Comparison of ENCODE assay signal across 8 cellular contexts in genomic region chr10:11610855-11611247, GRCh38. TPM values are rescaled to one million over a fixed set of nuclear protein-coding genes. Genes with fewer than 3 reads are reported as not detected.
DNase-seq lines count a peak whose midpoint lies in the region; ATAC-seq and TF ChIP-seq lines count a peak whose summit lies in the region.

No MANE protein-coding gene starts in this region.

- no peak for TF ChIP-seq EP300 in ovary (IDR thresholded peaks at IDR 0.05)

- intact Hi-C loops in ovary (cut with DNase I) = no loop called here

- no peaks in the 10 kb centered on the region for H3K9me3 ChIP-seq in ovary

- H3K27me3 ChIP-seq in ovary = no peaks in the 10 kb centered on the region

- 0% methylated on average over 20 to 40 of the region's 40 CpGs for WGBS in ovary, 3 donors

- H3K4me3 ChIP-seq in NB4 (ENCODE audit: low read depth, low read length) (peak overlapping the region; percentile 72), ovary (peak overlapping the region; percentile 89)

- H3K36me3 ChIP-seq in ovary = no peaks in the 10 kb centered on the region

- DNase-seq in Caki2 (ENCODE audit: low read depth) = peak; percentile 20
- peak; percentile 52 for DNase-seq in NB4 (ENCODE audit: low read depth)
- peak; percentile 37 for DNase-seq in activated naive CD4-positive, alpha-beta T cell treated with anti-CD3 and anti-CD28 coated beads, Interleukin-2, amount 50 U/mL, for 16 hours
- peak; percentile 37 for DNase-seq in globus pallidus (ENCODE audit: low spot score)
- DNase-seq in ovary = peak; percentile 37 to 61 (median 47)
- no peak for DNase-seq in HuH-7.5 (ENCODE audit: low spot score)

- no peak for TF ChIP-seq POLR2A in NB4 (IDR thresholded peaks at IDR 0.05; ENCODE audit: extremely low read depth, insufficient read length)
- TF ChIP-seq POLR2A in ovary (IDR thresholded peaks at IDR 0.05) = no peak

- ATAC-seq in GM21737 (IDR thresholded peaks at IDR 0.05; ENCODE audit: unreplicated experiment) (peak; percentile 15), HG03135 (IDR thresholded peaks at IDR 0.05; ENCODE audit: unreplicated experiment) (no peak)

- H3K4me1 ChIP-seq in ovary (ENCODE audit: insufficient read depth) = peaks cover 3% of the 10 kb centered on the region

- TF ChIP-seq CTCF in NB4 (IDR thresholded peaks at IDR 0.05; ENCODE audit: low read depth, low read length) (no peak), ovary (IDR thresholded peaks at IDR 0.05) (no peak)

- H3K27ac ChIP-seq in ovary = peak overlapping the region; percentile 80 to 93

- in situ Hi-C loops in Caki2 (cut with HindIII; ENCODE audit: low pct_unique_long_range_greater_than_20kb, low sequenced_read_pairs) = no loop called here

RNA-seq across cellular contexts. Expression of gene USP6NL, which starts 0.6 kb away (rescaled TPM):
- 5.2 and 8.2 TPM in 2 replicates for total RNA-seq in Caki2 (2014; rRNA removed; shearing (Covaris generic); ENCODE audit: low replicate concordance)
- 10 to 100 TPM; 13.8 to 28.8 (median 19.8) TPM for total RNA-seq in ovary
- 10 to 100 TPM in 1 of 2 donors, 1 to 10 TPM in 1; 9.6 to 16.3 TPM for polyA plus RNA-seq in ovary
